ENCODE assay signal across 19 cellular contexts in genomic region chr2:55883339-55883738, GRCh38. TPM values are rescaled to one million over a fixed set of nuclear protein-coding genes. Genes with fewer than 3 reads are reported as not detected.
DNase-seq lines count a peak whose midpoint lies in the region; ATAC-seq and TF ChIP-seq lines count a peak whose summit lies in the region.
"Had no signal": no experiment of that assay in that cellular context is flagged by ENCODE, and none has a peak within 500 bp of the region (broad histone marks: within the 10 kb centered on the region; RNA-seq: fewer than 3 reads in every experiment).

No MANE protein-coding gene starts in this region.

- no peaks in the 10 kb centered on the region for H3K9me3 ChIP-seq in adipocyte (ENCODE audit: control insufficient read depth, low read length)
- H3K9me3 ChIP-seq in smooth muscle cell (replicated peaks; ENCODE audit: low read depth): no peaks in the 10 kb centered on the region
- no peaks in the 10 kb centered on the region for H3K9me3 ChIP-seq in gastroesophageal sphincter
- H3K9me3 ChIP-seq: spleen had no signal

- H3K9me3 Mint-ChIP-seq in HFFc6: no peaks in the 10 kb centered on the region

- H3K27ac Mint-ChIP-seq in HFFc6: peak overlapping the region; percentile 65
- H3K27ac Mint-ChIP-seq: activated naive CD4-positive, alpha-beta T cell treated with anti-CD3 and anti-CD28 coated beads for 36 hours had no signal

- H3K4me1 Mint-ChIP-seq in HFFc6 (ENCODE audit: low read depth): peaks cover 71% of the 10 kb centered on the region

- peaks cover 4% of the 10 kb centered on the region for H3F3A ChIP-seq in smooth muscle cell (ENCODE audit: low read depth)

- 41% methylated on average over 3 of the region's 3 CpGs for WGBS in smooth muscle cell (ENCODE audit: low lambda C conversion rate)
- 34 to 80% methylated on average over 1 to 3 of the region's 3 CpGs for WGBS in gastroesophageal sphincter (ENCODE audit: low coverage in 1 of 2), 2 donors

- no peak for TF ChIP-seq EP300 in gastroesophageal sphincter (IDR thresholded peaks at IDR 0.05)

- no peaks in the 10 kb centered on the region for H3K27me3 Mint-ChIP-seq in HFFc6 (ENCODE audit: insufficient read depth)

- H3K36me3 Mint-ChIP-seq in HFFc6 (ENCODE audit: low read depth): peaks cover 5% of the 10 kb centered on the region; the same call in 1 of the 2 replicates

- no peak for TF ChIP-seq POLR2A in gastroesophageal sphincter (IDR thresholded peaks at IDR 0.05)

- H3K4me3 ChIP-seq in adipocyte (ENCODE audit: low read length) (peak overlapping the region; percentile 5), smooth muscle cell (no peak overlapping the region), gastroesophageal sphincter (no peak overlapping the region)
- H3K4me3 ChIP-seq: cardiac muscle cell, spleen had no signal

- H3K27me3 ChIP-seq in adipocyte (replicated peaks; ENCODE audit: control insufficient read depth, insufficient read depth, low read length) (no peaks in the 10 kb centered on the region), smooth muscle cell (ENCODE audit: low read depth) (no peaks in the 10 kb centered on the region), gastroesophageal sphincter (no peaks in the 10 kb centered on the region)
- H3K27me3 ChIP-seq: cardiac muscle cell, spleen had no signal

- H3K4me1 ChIP-seq in adipocyte (ENCODE audit: control insufficient read depth, insufficient read depth, low read length) (peaks cover 78% of the 10 kb centered on the region), smooth muscle cell (ENCODE audit: low read depth) (no peaks in the 10 kb centered on the region), gastroesophageal sphincter (peaks cover 0 to 35% (median 7%) of the 10 kb centered on the region in 3 donors)

- no peak overlapping the region for H3K4me2 ChIP-seq in smooth muscle cell

- intact Hi-C loops in Right ventricle myocardium superior (cut with DNase I): no loop called here

- H3K79me2 ChIP-seq in smooth muscle cell (ENCODE audit: low read depth): no peaks in the 10 kb centered on the region

- no peak overlapping the region for H2AFZ ChIP-seq in smooth muscle cell (ENCODE audit: low read depth)

- TF ChIP-seq CTCF in HFFc6 (IDR thresholded peaks at IDR 0.05) (no peak), smooth muscle cell (IDR thresholded peaks at IDR 0.05; ENCODE audit: borderline replicate concordance, insufficient read depth, poor library complexity, severe bottlenecking) (no peak), gastroesophageal sphincter (IDR thresholded peaks at IDR 0.05) (no peak)

- H4K20me1 ChIP-seq in smooth muscle cell (ENCODE audit: low read depth): no peaks in the 10 kb centered on the region

- H3K36me3 ChIP-seq in adipocyte (ENCODE audit: control insufficient read depth, insufficient read depth, low read length, severe bottlenecking) (peaks cover 38% of the 10 kb centered on the region), smooth muscle cell (ENCODE audit: low read depth) (no peaks in the 10 kb centered on the region), gastroesophageal sphincter (peaks cover 0 to 4% of the 10 kb centered on the region in 2 donors)
- H3K36me3 ChIP-seq: cardiac muscle cell, spleen had no signal

- peak overlapping the region; percentile 43 for H3K27ac ChIP-seq in smooth muscle cell (ENCODE audit: low read depth)
- H3K27ac ChIP-seq in gastroesophageal sphincter: peak overlapping the region in 2 of 4 donors; percentile 6 to 20
- H3K27ac ChIP-seq: cardiac muscle cell had no signal

- DNase-seq in HFFc6 (peak; percentile 13), adipocyte (ENCODE audit: low read depth) (peak; percentile 32), Right ventricle myocardium superior (peak; percentile 54), smooth muscle cell (lab: John Stamatoyannopoulos, UW; ENCODE audit: unreplicated experiment) (no peak), 8988T (no peak)
- no peak for DNase-seq in activated CD4-positive, alpha-beta T cell treated with anti-CD3 and anti-CD28 coated beads, Interleukin-2, amount 50 U/mL, for 1 hour
- DNase-seq in activated naive CD4-positive, alpha-beta T cell treated with Interleukin-2 at 50 U/mL for 16 hours: no peak
- DNase-seq: activated naive CD4-positive, alpha-beta T cell treated with anti-CD3 and anti-CD28 coated beads for 36 hours; DND-41; glutamatergic neuron; NCI-H1436; NCI-H524; occipital lobe; PC-3; spleen; stimulated activated naive CD4-positive, alpha-beta T cell treated with Interleukin-2 at 50 U/mL for 16 hours; SW 1271 had no signal

- peak overlapping the region; percentile 80 for H3K9ac ChIP-seq in adipocyte (ENCODE audit: low read length)
- H3K9ac ChIP-seq in smooth muscle cell (ENCODE audit: low read depth): no peak overlapping the region

- ATAC-seq in Right ventricle myocardium superior (ENCODE audit: poor library complexity): peak; percentile 42
- no peak for ATAC-seq in gastroesophageal sphincter
- ATAC-seq: PC-3 had no signal

- peak overlapping the region; percentile 2; the same call in 1 of the 2 replicates for H3K4me3 Mint-ChIP-seq in HFFc6
- H3K4me3 Mint-ChIP-seq: activated naive CD4-positive, alpha-beta T cell treated with anti-CD3 and anti-CD28 coated beads for 36 hours had no signal

RNA-seq across cellular contexts. Expression of gene EFEMP1, which starts 40.2 kb away (rescaled TPM):
- total RNA-seq in HFFc6 (2021; fragmentation: NEBNext Ultra II Directional; extraction: Animal tissue kit (Norgen Biotek cat#: 25700)): 10 to 100 TPM; 42.1 to 63.5 (median 51.9) TPM
- total RNA-seq in Right ventricle myocardium superior: 62.5 TPM
- 28.3 and 35.8 TPM in 2 replicates for total RNA-seq in smooth muscle cell
- polyA plus RNA-seq in smooth muscle cell: 17.1 and 19.2 TPM in 2 replicates
- total RNA-seq in gastroesophageal sphincter: 100 to 1,000 TPM in 1 of 4 donors, 10 to 100 TPM in 3; 70.5 to 141 (median 91.9) TPM
- total RNA-seq: activated naive CD4-positive, alpha-beta T cell treated with anti-CD3 and anti-CD28 coated beads for 36 hours had no signal

Comparison
In these comparisons a context has a peak if more than half of its experiments do, and no peak if none do; other contexts are left out.
1. DNase-seq: peak in HFFc6 (single experiment), adipocyte (single experiment) and Right ventricle myocardium superior (single experiment); none in smooth muscle cell (single experiment), activated CD4-positive, alpha-beta T cell treated with anti-CD3 and anti-CD28 coated beads, Interleukin-2, amount 50 U/mL, for 1 hour (single experiment), 8988T (single experiment) and activated naive CD4-positive, alpha-beta T cell treated with Interleukin-2 at 50 U/mL for 16 hours (single experiment).